Comparison of ENCODE assay signal across 9 cellular contexts in the genomic region with DNA sequence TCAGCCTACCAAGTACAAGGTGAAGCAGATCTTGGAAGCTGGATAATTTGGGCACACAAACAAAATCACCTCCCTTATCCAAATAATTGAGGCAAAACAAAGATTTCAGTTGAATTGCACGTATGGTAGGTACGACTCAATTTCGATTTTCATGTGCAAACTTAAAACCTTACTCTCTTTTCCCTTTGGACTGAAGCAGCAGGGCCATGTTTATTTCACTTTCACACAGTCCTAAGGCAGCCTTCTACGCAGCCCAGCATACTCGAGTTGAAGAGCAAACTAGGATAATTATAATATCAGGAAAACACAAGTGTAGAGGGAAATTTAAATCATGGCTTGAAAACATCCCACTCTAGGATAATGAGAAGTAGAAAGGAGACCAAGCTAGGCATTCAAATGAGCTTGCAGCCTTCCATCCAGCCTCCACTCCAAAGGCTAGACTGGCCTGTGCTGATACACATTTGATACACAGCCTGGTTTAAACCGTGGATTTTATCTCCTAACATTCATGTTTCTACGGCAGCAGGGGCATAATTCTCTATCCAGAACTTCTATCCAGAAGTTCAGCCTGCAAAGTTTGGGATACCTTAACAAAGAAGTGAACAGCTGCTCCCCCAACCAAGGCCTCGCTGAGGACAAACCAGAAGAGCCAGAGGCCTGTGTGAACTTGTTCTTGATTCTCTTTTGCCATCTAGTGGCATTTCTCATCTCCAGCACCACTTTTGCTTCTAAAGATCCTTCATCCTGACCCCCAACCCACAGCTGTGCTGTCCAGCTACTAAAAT. TPM values are rescaled to one million over a fixed set of nuclear protein-coding genes. Genes with fewer than 3 reads are reported as not detected.
DNase-seq lines count a peak whose midpoint lies in the region; ATAC-seq and TF ChIP-seq lines count a peak whose summit lies in the region.
"Had no signal": no experiment of that assay in that cellular context is flagged by ENCODE, and none has a peak within 500 bp of the region (broad histone marks: within the 10 kb centered on the region; RNA-seq: fewer than 3 reads in every experiment).

No MANE protein-coding gene starts in this region.

- 0 out of 2 replicates have a peak, but pooled peaks cover 6% of the 10 kb centered on the region for H3K4me1 ChIP-seq in DND-41 (ENCODE audit: insufficient read depth, low read length)
- H3K4me1 ChIP-seq in left lung: peaks cover 24 to 31% of the 10 kb centered on the region in 2 donors
- peaks cover 22% of the 10 kb centered on the region for H3K4me1 ChIP-seq in testis

- ATAC-seq in DND-41 (ENCODE audit: insufficient read depth, low read depth) (peak; percentile 76), left lung (peak; percentile 71)

- H3K27ac ChIP-seq in DND-41 (ENCODE audit: low read length): no peak overlapping the region
- H3K27ac ChIP-seq in left lung: peak overlapping the region; percentile 60 to 69
- peak overlapping the region; percentile 0 to 64 for H3K27ac ChIP-seq in testis

- no peaks in the 10 kb centered on the region for H3K9me3 ChIP-seq in DND-41 (ENCODE audit: insufficient read depth, low read length, severe bottlenecking)
- no peaks in the 10 kb centered on the region for H3K9me3 ChIP-seq in left lung
- no peaks in the 10 kb centered on the region for H3K9me3 ChIP-seq in testis

- no peak overlapping the region for H2AFZ ChIP-seq in DND-41 (ENCODE audit: low read depth, low read length)

- H3K4me3 ChIP-seq in DND-41 (ENCODE audit: low read depth in 1 of 2, low read length in 2 of 2) (no peak overlapping the region), left lung (no peak overlapping the region), testis (no peak overlapping the region)

- 45 to 67% methylated on average over 8 of the region's 8 CpGs for WGBS in testis, 2 donors

- intact Hi-C loops in dendritic cell treated with granulocyte-macrophage colony-stimulating factor and Interleukin-4, amounts not matched to agents 40 ng/mL and 50 ng/mL, for 4 days (cut with micrococcal nuclease): loop anchor here (1.0 kb wide), 1 partner anchor 25 kb away; no protein-coding TSS in a partner anchor
- intact Hi-C loops in left lung (cut with DNase I) (loop anchor here in 1 of 2 donors (2.0 kb wide), 1 partner anchor 25 kb away; no protein-coding TSS in a partner anchor), testis (cut with DNase I; ENCODE audit: low total_unique reads) (no loop called here)

- TF ChIP-seq CTCF in DND-41 (IDR thresholded peaks at IDR 0.05; ENCODE audit: borderline replicate concordance, extremely low read depth, low read length, poor library complexity, severe bottlenecking) (peak; percentile 71), left lung (IDR thresholded peaks at IDR 0.05) (peak; percentile 42 to 46), testis (IDR thresholded peaks at IDR 0.05) (peak; percentile 46 to 56 (median 55))

- no peak overlapping the region for H3K4me2 ChIP-seq in DND-41 (ENCODE audit: insufficient read depth, low read length)

- H3K36me3 ChIP-seq in DND-41 (ENCODE audit: insufficient read depth, low read length): no peaks in the 10 kb centered on the region
- no peaks in the 10 kb centered on the region for H3K36me3 ChIP-seq in left lung
- H3K36me3 ChIP-seq in testis (ENCODE audit: low read depth, missing control alignments): no peaks in the 10 kb centered on the region

- H3K27me3 ChIP-seq in DND-41 (ENCODE audit: insufficient read depth, low read length, poor library complexity): peaks cover 7% of the 10 kb centered on the region
- H3K27me3 ChIP-seq in left lung: peaks cover 0 to 5% of the 10 kb centered on the region in 2 donors
- H3K27me3 ChIP-seq in testis: no peaks in the 10 kb centered on the region

- H3K9me3 Mint-ChIP-seq in dendritic cell treated with granulocyte-macrophage colony-stimulating factor and Interleukin-4, amounts not matched to agents 40 ng/mL and 50 ng/mL, for 4 days: no peaks in the 10 kb centered on the region

- no peaks in the 10 kb centered on the region for H4K20me1 ChIP-seq in DND-41 (ENCODE audit: insufficient read depth, low read length)

- no peak overlapping the region for H3K4me3 Mint-ChIP-seq in dendritic cell treated with granulocyte-macrophage colony-stimulating factor and Interleukin-4, amounts not matched to agents 40 ng/mL and 50 ng/mL, for 4 days

- DNase-seq in DND-41 (peak; percentile 21), HT-29 (ENCODE audit: low spot score) (peak; percentile 58), RPMI7951 (ENCODE audit: low read depth) (peak; percentile 53), left lung (no peak), testis (peak; percentile 60), 8988T (no peak), COLO668 (lab: John Stamatoyannopoulos, UW; ENCODE audit: unreplicated experiment) (no peak)

- H3K9ac ChIP-seq in DND-41 (ENCODE audit: low read depth, low read length): no peak overlapping the region

- H3K79me2 ChIP-seq in DND-41 (ENCODE audit: insufficient read depth, low read length): no peaks in the 10 kb centered on the region

- peaks cover 60% of the 10 kb centered on the region for H3K4me1 Mint-ChIP-seq in dendritic cell treated with granulocyte-macrophage colony-stimulating factor and Interleukin-4, amounts not matched to agents 40 ng/mL and 50 ng/mL, for 4 days (ENCODE audit: low read depth)

- no peak for TF ChIP-seq POLR2A in testis (IDR thresholded peaks at IDR 0.05)

- no peaks in the 10 kb centered on the region for H3K36me3 Mint-ChIP-seq in dendritic cell treated with granulocyte-macrophage colony-stimulating factor and Interleukin-4, amounts not matched to agents 40 ng/mL and 50 ng/mL, for 4 days (ENCODE audit: low read depth)

- peak overlapping the region; percentile 31 for H3K27ac Mint-ChIP-seq in dendritic cell treated with granulocyte-macrophage colony-stimulating factor and Interleukin-4, amounts not matched to agents 40 ng/mL and 50 ng/mL, for 4 days

- H3K27me3 Mint-ChIP-seq in dendritic cell treated with granulocyte-macrophage colony-stimulating factor and Interleukin-4, amounts not matched to agents 40 ng/mL and 50 ng/mL, for 4 days: peaks cover 27% of the 10 kb centered on the region

RNA-seq across cellular contexts. Expression of a gene that starts 2.4 kb away (rescaled TPM):
- not detected in 2 replicates for total RNA-seq in HT-29 (2014; rRNA removed; shearing (Covaris generic))
- total RNA-seq in RPMI7951 (2014; rRNA removed; shearing (Covaris generic)): not detected in 2 replicates
- not detected for total RNA-seq in left lung
- total RNA-seq in testis: under 1 TPM; 0.43 to 0.55 TPM
- 0.24 TPM for polyA plus RNA-seq in testis (ENCODE audit: insufficient read depth, low read depth, low replicate concordance)

RNA-seq across cellular contexts. Expression of a gene that starts 5.2 kb away (rescaled TPM):
- not detected in 2 replicates for total RNA-seq in HT-29 (2014; rRNA removed; shearing (Covaris generic))
- not detected in 2 replicates for total RNA-seq in RPMI7951 (2014; rRNA removed; shearing (Covaris generic))
- total RNA-seq in left lung (not detected), testis (not detected)
- not detected for polyA plus RNA-seq in testis (ENCODE audit: insufficient read depth, low read depth, low replicate concordance)
- polyA plus RNA-seq: thymus had no signal

RNA-seq across cellular contexts. Expression of a gene that starts 9.8 kb away (rescaled TPM):
- not detected in 2 replicates for total RNA-seq in HT-29 (2014; rRNA removed; shearing (Covaris generic))
- not detected in 2 replicates for total RNA-seq in RPMI7951 (2014; rRNA removed; shearing (Covaris generic))
- total RNA-seq in left lung (not detected), testis (100 to 1,000 TPM in 1 of 2 donors, 10 to 100 TPM in 1; 94.3 to 201 TPM)
- polyA plus RNA-seq in testis (ENCODE audit: insufficient read depth, low read depth, low replicate concordance): 490 TPM

RNA-seq across cellular contexts. Expression of a gene that starts 14.9 kb away (rescaled TPM):
- total RNA-seq in HT-29 (2014; rRNA removed; shearing (Covaris generic)): 16.0 and 18.1 TPM in 2 replicates
- 0.96 and 2.1 TPM in 2 replicates for total RNA-seq in RPMI7951 (2014; rRNA removed; shearing (Covaris generic))
- total RNA-seq in left lung: 10 to 100 TPM; 25.6 to 44.2 TPM
- total RNA-seq in testis: 100 to 1,000 TPM in 1 of 2 donors, 10 to 100 TPM in 1; 98.4 to 106 TPM
- polyA plus RNA-seq in testis (ENCODE audit: insufficient read depth, low read depth, low replicate concordance): 85.6 TPM

RNA-seq across cellular contexts. Expression of a gene that starts 17.8 kb away (rescaled TPM):
- total RNA-seq in HT-29 (2014; rRNA removed; shearing (Covaris generic)): not detected in 2 replicates
- not detected in 2 replicates for total RNA-seq in RPMI7951 (2014; rRNA removed; shearing (Covaris generic))
- total RNA-seq in left lung (not detected), testis (not detected)
- polyA plus RNA-seq in testis (ENCODE audit: insufficient read depth, low read depth, low replicate concordance): not detected
- polyA plus RNA-seq: thymus had no signal

Comparison
In these comparisons a context has a peak if more than half of its experiments do, and no peak if none do; other contexts are left out.
1. DNase-seq: peak in DND-41 (single experiment), HT-29 (single experiment), RPMI7951 (single experiment) and testis (single experiment); none in left lung (0 of 2), 8988T (single experiment) and COLO668 (single experiment).
2. RNA of a gene that starts 9.8 kb away (total RNA-seq): 94.3 to 201 TPM in testis; not detected in HT-29, not detected in RPMI7951 and not detected in left lung; every median in the first group is over 10 times any median in the second.
3. Peak in every context shown above with its lines, with median percentiles within 50 percentile points of each other: CTCF ChIP-seq.